ENCODE assay signal across 3 cellular contexts in genomic region chr3:164848922-164849321, GRCh38.
TF ChIP-seq lines count a peak whose summit lies in the region.

No MANE protein-coding gene starts in this region.

TF ChIP-seq in A549, 52 proteins besides CTCF, POLR2A, EP300 and RAD21:
- TF ChIP-seq MAFK (IDR thresholded peaks at IDR 0.05; ENCODE audit: partially characterized antibody) (peak; percentile 74), SMC3 (IDR thresholded peaks at IDR 0.05) (no peak), PHF8 (IDR thresholded peaks at IDR 0.05; ENCODE audit: borderline replicate concordance, low read depth) (no peak)
TF ChIP-seq in A549: peak in this region for 1.

TF ChIP-seq in GM23338, 12 proteins besides CTCF, POLR2A, EP300 and RAD21:
- TF ChIP-seq POLR2AphosphoS5 (IDR thresholded peaks at IDR 0.05; ENCODE audit: low read depth) (no peak), JUNB (IDR thresholded peaks at IDR 0.05; ENCODE audit: unreplicated experiment) (no peak), ETS1 (IDR thresholded peaks at IDR 0.05) (no peak), ZNF331 (CRISPR knock-in tag; IDR thresholded peaks at IDR 0.05; ENCODE audit: low read depth) (no peak), CREB1 (CRISPR knock-in tag; IDR thresholded peaks at IDR 0.05; ENCODE audit: low read depth) (no peak), NANOG (IDR thresholded peaks at IDR 0.05; ENCODE audit: borderline replicate concordance) (no peak), EZH2phosphoT487 (IDR thresholded peaks at IDR 0.05; ENCODE audit: unreplicated experiment) (no peak), STAT1 (IDR thresholded peaks at IDR 0.05; ENCODE audit: unreplicated experiment) (no peak), EZH2 (IDR thresholded peaks at IDR 0.05; ENCODE audit: low read depth, unreplicated experiment) (no peak)
- TF ChIP-seq, protein P1, sequence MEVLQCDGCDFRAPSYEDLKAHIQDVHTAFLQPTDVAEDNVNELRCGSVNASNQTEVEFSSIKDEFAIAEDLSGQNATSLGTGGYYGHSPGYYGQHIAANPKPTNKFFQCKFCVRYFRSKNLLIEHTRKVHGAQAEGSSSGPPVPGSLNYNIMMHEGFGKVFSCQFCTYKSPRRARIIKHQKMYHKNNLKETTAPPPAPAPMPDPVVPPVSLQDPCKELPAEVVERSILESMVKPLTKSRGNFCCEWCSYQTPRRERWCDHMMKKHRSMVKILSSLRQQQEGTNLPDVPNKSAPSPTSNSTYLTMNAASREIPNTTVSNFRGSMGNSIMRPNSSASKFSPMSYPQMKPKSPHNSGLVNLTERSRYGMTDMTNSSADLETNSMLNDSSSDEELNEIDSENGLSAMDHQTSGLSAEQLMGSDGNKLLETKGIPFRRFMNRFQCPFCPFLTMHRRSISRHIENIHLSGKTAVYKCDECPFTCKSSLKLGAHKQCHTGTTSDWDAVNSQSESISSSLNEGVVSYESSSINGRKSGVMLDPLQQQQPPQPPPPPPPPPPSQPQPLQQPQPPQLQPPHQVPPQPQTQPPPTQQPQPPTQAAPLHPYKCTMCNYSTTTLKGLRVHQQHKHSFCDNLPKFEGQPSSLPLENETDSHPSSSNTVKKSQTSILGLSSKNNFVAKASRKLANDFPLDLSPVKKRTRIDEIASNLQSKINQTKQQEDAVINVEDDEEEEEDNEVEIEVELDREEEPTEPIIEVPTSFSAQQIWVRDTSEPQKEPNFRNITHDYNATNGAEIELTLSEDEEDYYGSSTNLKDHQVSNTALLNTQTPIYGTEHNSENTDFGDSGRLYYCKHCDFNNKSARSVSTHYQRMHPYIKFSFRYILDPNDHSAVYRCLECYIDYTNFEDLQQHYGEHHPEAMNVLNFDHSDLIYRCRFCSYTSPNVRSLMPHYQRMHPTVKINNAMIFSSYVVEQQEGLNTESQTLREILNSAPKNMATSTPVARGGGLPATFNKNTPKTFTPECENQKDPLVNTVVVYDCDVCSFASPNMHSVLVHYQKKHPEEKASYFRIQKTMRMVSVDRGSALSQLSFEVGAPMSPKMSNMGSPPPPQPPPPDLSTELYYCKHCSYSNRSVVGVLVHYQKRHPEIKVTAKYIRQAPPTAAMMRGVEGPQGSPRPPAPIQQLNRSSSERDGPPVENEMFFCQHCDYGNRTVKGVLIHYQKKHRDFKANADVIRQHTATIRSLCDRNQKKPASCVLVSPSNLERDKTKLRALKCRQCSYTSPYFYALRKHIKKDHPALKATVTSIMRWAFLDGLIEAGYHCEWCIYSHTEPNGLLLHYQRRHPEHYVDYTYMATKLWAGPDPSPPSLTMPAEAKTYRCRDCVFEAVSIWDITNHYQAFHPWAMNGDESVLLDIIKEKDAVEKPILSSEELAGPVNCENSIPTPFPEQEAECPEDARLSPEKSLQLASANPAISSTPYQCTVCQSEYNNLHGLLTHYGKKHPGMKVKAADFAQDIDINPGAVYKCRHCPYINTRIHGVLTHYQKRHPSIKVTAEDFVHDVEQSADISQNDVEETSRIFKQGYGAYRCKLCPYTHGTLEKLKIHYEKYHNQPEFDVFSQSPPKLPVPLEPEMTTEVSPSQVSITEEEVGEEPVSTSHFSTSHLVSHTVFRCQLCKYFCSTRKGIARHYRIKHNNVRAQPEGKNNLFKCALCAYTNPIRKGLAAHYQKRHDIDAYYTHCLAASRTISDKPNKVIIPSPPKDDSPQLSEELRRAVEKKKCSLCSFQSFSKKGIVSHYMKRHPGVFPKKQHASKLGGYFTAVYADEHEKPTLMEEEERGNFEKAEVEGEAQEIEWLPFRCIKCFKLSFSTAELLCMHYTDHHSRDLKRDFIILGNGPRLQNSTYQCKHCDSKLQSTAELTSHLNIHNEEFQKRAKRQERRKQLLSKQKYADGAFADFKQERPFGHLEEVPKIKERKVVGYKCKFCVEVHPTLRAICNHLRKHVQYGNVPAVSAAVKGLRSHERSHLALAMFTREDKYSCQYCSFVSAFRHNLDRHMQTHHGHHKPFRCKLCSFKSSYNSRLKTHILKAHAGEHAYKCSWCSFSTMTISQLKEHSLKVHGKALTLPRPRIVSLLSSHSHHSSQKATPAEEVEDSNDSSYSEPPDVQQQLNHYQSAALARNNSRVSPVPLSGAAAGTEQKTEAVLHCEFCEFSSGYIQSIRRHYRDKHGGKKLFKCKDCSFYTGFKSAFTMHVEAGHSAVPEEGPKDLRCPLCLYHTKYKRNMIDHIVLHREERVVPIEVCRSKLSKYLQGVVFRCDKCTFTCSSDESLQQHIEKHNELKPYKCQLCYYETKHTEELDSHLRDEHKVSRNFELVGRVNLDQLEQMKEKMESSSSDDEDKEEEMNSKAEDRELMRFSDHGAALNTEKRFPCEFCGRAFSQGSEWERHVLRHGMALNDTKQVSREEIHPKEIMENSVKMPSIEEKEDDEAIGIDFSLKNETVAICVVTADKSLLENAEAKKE (CRISPR knock-in tag; IDR thresholded peaks at IDR 0.05): no peak
- TF ChIP-seq, protein P2, sequence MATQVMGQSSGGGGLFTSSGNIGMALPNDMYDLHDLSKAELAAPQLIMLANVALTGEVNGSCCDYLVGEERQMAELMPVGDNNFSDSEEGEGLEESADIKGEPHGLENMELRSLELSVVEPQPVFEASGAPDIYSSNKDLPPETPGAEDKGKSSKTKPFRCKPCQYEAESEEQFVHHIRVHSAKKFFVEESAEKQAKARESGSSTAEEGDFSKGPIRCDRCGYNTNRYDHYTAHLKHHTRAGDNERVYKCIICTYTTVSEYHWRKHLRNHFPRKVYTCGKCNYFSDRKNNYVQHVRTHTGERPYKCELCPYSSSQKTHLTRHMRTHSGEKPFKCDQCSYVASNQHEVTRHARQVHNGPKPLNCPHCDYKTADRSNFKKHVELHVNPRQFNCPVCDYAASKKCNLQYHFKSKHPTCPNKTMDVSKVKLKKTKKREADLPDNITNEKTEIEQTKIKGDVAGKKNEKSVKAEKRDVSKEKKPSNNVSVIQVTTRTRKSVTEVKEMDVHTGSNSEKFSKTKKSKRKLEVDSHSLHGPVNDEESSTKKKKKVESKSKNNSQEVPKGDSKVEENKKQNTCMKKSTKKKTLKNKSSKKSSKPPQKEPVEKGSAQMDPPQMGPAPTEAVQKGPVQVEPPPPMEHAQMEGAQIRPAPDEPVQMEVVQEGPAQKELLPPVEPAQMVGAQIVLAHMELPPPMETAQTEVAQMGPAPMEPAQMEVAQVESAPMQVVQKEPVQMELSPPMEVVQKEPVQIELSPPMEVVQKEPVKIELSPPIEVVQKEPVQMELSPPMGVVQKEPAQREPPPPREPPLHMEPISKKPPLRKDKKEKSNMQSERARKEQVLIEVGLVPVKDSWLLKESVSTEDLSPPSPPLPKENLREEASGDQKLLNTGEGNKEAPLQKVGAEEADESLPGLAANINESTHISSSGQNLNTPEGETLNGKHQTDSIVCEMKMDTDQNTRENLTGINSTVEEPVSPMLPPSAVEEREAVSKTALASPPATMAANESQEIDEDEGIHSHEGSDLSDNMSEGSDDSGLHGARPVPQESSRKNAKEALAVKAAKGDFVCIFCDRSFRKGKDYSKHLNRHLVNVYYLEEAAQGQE (IDR thresholded peaks at IDR 0.05; ENCODE audit: unreplicated experiment): no peak

TF ChIP-seq in H1, 55 proteins besides CTCF, POLR2A, EP300 and RAD21:
- TF ChIP-seq MAFK (IDR thresholded peaks at IDR 0.05; ENCODE audit: low read depth, low read length) (0 out of 2 replicates have a peak, but pooled peaks have one; percentile 27), SUZ12 (IDR thresholded peaks at IDR 0.05; ENCODE audit: low read length) (no peak)
TF ChIP-seq in H1: peak in this region for 1.
